24 cellular contexts compared by ENCODE assay signal in genomic region chrX:139049455-139049854, GRCh38.
"Had no signal": no experiment of that assay in that cellular context is flagged by ENCODE, and none has a peak within 500 bp of the region (broad histone marks: within the 10 kb centered on the region; RNA-seq: fewer than 3 reads in every experiment).

No MANE protein-coding gene starts in this region.

- H3K4me1 Mint-ChIP-seq: activated CD4-positive, alpha-beta T cell treated with anti-CD3 and anti-CD28 coated beads, Interleukin-2, amount 10 ng/mL, durations not matched to agents 24 days and 14 days; activated naive CD4-positive, alpha-beta T cell treated with anti-CD3 and anti-CD28 coated beads, Interleukin-2, amount 10 ng/mL, durations not matched to agents 7 days and 5 days had no signal

- H3K36me3 Mint-ChIP-seq: activated naive CD4-positive, alpha-beta T cell treated with anti-CD3 and anti-CD28 coated beads, Interleukin-2, amount 10 ng/mL, durations not matched to agents 7 days and 5 days had no signal

- H3K4me3 ChIP-seq: esophagus squamous epithelium, hepatocyte, left lung, right atrium auricular region, tibial nerve had no signal

- H3K9me3 ChIP-seq: esophagus squamous epithelium, left lung had no signal

- ATAC-seq: activated CD8-positive, alpha-beta T cell treated with anti-CD3 and anti-CD28 coated beads, Interleukin-2, amount 10 ng/mL, durations not matched to agents 7 days and 5 days; foreskin keratinocyte; left lung had no signal

- H3K9me3 Mint-ChIP-seq: activated CD4-positive, alpha-beta T cell treated with anti-CD3 and anti-CD28 coated beads, Interleukin-2, amount 10 ng/mL, durations not matched to agents 24 days and 14 days; activated naive CD4-positive, alpha-beta T cell treated with anti-CD3 and anti-CD28 coated beads, Interleukin-2, amount 10 ng/mL, durations not matched to agents 7 days and 5 days; activated T-cell treated with anti-CD3 and anti-CD28 coated beads, Interleukin-2, amount 50 U/mL, for 24 hours; stimulated activated naive CD8-positive, alpha-beta T cell treated with anti-CD3 and anti-CD28 coated beads, Interleukin-15, Interleukin-2, amounts not matched to agents 100 ng/mL and 50 ng/mL, for 24 hours had no signal

- H3K27ac ChIP-seq: esophagus squamous epithelium, foreskin keratinocyte, hepatocyte, left lung, right atrium auricular region, tibial nerve had no signal

- H3K27ac Mint-ChIP-seq: activated CD4-positive, alpha-beta T cell treated with anti-CD3 and anti-CD28 coated beads, Interleukin-2, amount 10 ng/mL, durations not matched to agents 24 days and 14 days; activated CD8-positive, alpha-beta T cell treated with anti-CD3 and anti-CD28 coated beads, Interleukin-2, amount 10 ng/mL, durations not matched to agents 7 days and 5 days; activated naive CD4-positive, alpha-beta T cell treated with anti-CD3 and anti-CD28 coated beads, Interleukin-2, amount 10 ng/mL, durations not matched to agents 7 days and 5 days; activated T-cell treated with anti-CD3 and anti-CD28 coated beads, Interleukin-2, amount 50 U/mL, for 24 hours; progenitor cell of endocrine pancreas; stimulated activated naive CD8-positive, alpha-beta T cell treated with anti-CD3 and anti-CD28 coated beads, Interleukin-15, Interleukin-2, amounts not matched to agents 100 ng/mL and 50 ng/mL, for 24 hours had no signal

- H3K27me3 Mint-ChIP-seq: activated CD4-positive, alpha-beta T cell treated with anti-CD3 and anti-CD28 coated beads, Interleukin-2, amount 10 ng/mL, durations not matched to agents 24 days and 14 days; activated naive CD4-positive, alpha-beta T cell treated with anti-CD3 and anti-CD28 coated beads, Interleukin-2, amount 10 ng/mL, durations not matched to agents 7 days and 5 days; progenitor cell of endocrine pancreas; stimulated activated naive CD8-positive, alpha-beta T cell treated with anti-CD3 and anti-CD28 coated beads, Interleukin-15, Interleukin-2, amounts not matched to agents 100 ng/mL and 50 ng/mL, for 24 hours had no signal

- H2AFZ ChIP-seq: hepatocyte had no signal

- H3K36me3 ChIP-seq: esophagus squamous epithelium, left lung, right atrium auricular region, tibial nerve had no signal

- H3K4me3 Mint-ChIP-seq: activated CD4-positive, alpha-beta T cell treated with anti-CD3 and anti-CD28 coated beads, Interleukin-2, amount 10 ng/mL, durations not matched to agents 24 days and 14 days; activated CD8-positive, alpha-beta T cell treated with anti-CD3 and anti-CD28 coated beads, Interleukin-2, amount 10 ng/mL, durations not matched to agents 7 days and 5 days; activated naive CD4-positive, alpha-beta T cell treated with anti-CD3 and anti-CD28 coated beads, Interleukin-2, amount 10 ng/mL, durations not matched to agents 7 days and 5 days; activated T-cell treated with anti-CD3 and anti-CD28 coated beads, Interleukin-2, amount 50 U/mL, for 24 hours; neural crest cell; stimulated activated naive CD8-positive, alpha-beta T cell treated with anti-CD3 and anti-CD28 coated beads, Interleukin-15, Interleukin-2, amounts not matched to agents 100 ng/mL and 50 ng/mL, for 24 hours had no signal

- FAIRE-seq: bronchial epithelial cell, endothelial cell of umbilical vein, keratinocyte, urothelium cell line had no signal

- DNase-seq: activated CD4-positive, alpha-beta T cell treated with anti-CD3 and anti-CD28 coated beads, Interleukin-2, amount 10 ng/mL, durations not matched to agents 24 days and 14 days; activated CD8-positive, alpha-beta T cell treated with anti-CD3 and anti-CD28 coated beads, Interleukin-2, amount 10 ng/mL, durations not matched to agents 7 days and 5 days; activated effector memory CD4-positive, alpha-beta T cell treated with Interleukin-2 at 50 U/mL for 16 hours; activated naive CD4-positive, alpha-beta T cell treated with anti-CD3 and anti-CD28 coated beads, Interleukin-2, amount 10 ng/mL, durations not matched to agents 7 days and 5 days; activated T-cell treated with anti-CD3 and anti-CD28 coated beads, Interleukin-2, amount 50 U/mL, for 24 hours; aorta; cerebellar nuclear complex; effector CD8-positive, alpha-beta T cell; esophagus squamous epithelium; foreskin keratinocyte; left lung; midbrain; stimulated activated CD4-positive, alpha-beta T cell treated with anti-CD3 and anti-CD28 coated beads, Interleukin-2, amount 100 ng/mL, for 24 hours; T1000 had no signal

- H3K27me3 ChIP-seq: esophagus squamous epithelium, foreskin keratinocyte, hepatocyte, left lung, right atrium auricular region, tibial nerve had no signal

- H3K4me2 ChIP-seq: hepatocyte had no signal

- H3K4me1 ChIP-seq: esophagus squamous epithelium, foreskin keratinocyte, left lung, right atrium auricular region, tibial nerve had no signal

- H3K79me2 ChIP-seq: hepatocyte had no signal
